In genomic region chr1:218513248-218513647, GRCh38 we compare ENCODE assay signal across 23 cellular contexts.
"Had no signal": no experiment of that assay in that cellular context is flagged by ENCODE, and none has a peak within 500 bp of the region (broad histone marks: within the 10 kb centered on the region; RNA-seq: fewer than 3 reads in every experiment).

No MANE protein-coding gene starts in this region.

- H3K4me3 ChIP-seq: colonic mucosa, esophagus squamous epithelium, gastrocnemius medialis, heart right ventricle, left lung, lower lobe of right lung had no signal

- DNase-seq: colonic mucosa; cortex of kidney; effector CD8-positive, alpha-beta T cell; effector memory CD8-positive, alpha-beta T cell; endodermal cell; erythroblast; esophagus squamous epithelium; foreskin fibroblast; foreskin melanocyte; gastrocnemius medialis; glutamatergic neuron; head of caudate nucleus; heart right ventricle; hippocampal formation; left cardiac atrium; left lung; left ventricle myocardium superior; lower lobe of right lung; mesenchymal stem cell; midbrain; naive thymus-derived CD4-positive, alpha-beta T cell had no signal

- H3K27ac ChIP-seq: colonic mucosa, epithelial cell of prostate, esophagus squamous epithelium, gastrocnemius medialis, heart right ventricle, left lung, lower lobe of right lung had no signal

- H3K9me3 ChIP-seq: colonic mucosa, gastrocnemius medialis, lower lobe of right lung had no signal

- H3K4me1 Mint-ChIP-seq: naive thymus-derived CD4-positive, alpha-beta T cell had no signal

- H3K36me3 ChIP-seq: colonic mucosa, esophagus squamous epithelium, gastrocnemius medialis, heart right ventricle, left lung, lower lobe of right lung had no signal

- H3K27ac Mint-ChIP-seq: dendritic cell treated with granulocyte-macrophage colony-stimulating factor and Interleukin-4, amounts not matched to agents 40 ng/mL and 50 ng/mL, for 4 days; effector memory CD8-positive, alpha-beta T cell; endodermal cell; naive thymus-derived CD4-positive, alpha-beta T cell had no signal

- H3K27me3 ChIP-seq: colonic mucosa, esophagus squamous epithelium, gastrocnemius medialis, heart right ventricle, left lung had no signal

- H3K4me1 ChIP-seq: colonic mucosa, esophagus squamous epithelium, left lung, lower lobe of right lung had no signal

- H3K4me3 Mint-ChIP-seq: dendritic cell treated with granulocyte-macrophage colony-stimulating factor and Interleukin-4, amounts not matched to agents 40 ng/mL and 50 ng/mL, for 4 days; effector memory CD8-positive, alpha-beta T cell; endodermal cell; naive thymus-derived CD4-positive, alpha-beta T cell had no signal

- H3K27me3 Mint-ChIP-seq: effector memory CD8-positive, alpha-beta T cell had no signal
